Comparison of ENCODE assay signal across 1 cellular context in the genomic region with DNA sequence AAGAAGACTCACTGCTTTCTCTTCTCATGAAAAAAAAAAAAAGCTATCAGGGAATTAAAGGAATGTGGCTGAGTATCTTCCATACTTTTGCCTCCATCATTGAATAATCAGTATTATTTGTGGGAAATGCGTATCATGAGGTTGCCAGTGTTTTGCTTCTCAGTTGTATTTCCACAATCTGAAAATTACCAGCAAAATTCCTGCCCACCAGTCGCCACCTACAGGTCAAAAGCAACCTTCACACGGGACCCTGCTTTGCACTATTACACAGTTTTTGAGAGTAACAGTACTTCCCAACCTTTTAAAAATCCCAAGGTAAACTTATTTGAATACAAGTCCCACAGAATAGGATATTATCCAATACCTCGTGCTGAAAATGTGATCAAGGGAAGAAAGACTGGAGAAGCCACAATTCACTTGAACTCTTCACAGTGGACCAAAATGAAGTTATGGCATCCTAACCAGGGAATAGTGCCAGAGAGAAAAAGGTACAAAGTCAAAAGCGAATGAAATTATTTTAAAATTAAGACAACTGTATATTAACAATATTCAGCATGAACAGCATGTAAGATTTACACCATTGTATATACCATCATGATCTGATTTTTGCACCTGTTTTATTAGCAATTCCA.
TF ChIP-seq lines count a peak whose summit lies in the region.

No MANE protein-coding gene starts in this region.

TF ChIP-seq in IMR-90, 13 proteins besides CTCF, POLR2A, EP300 and RAD21 (continued from another document):
- TF ChIP-seq, protein P1, sequence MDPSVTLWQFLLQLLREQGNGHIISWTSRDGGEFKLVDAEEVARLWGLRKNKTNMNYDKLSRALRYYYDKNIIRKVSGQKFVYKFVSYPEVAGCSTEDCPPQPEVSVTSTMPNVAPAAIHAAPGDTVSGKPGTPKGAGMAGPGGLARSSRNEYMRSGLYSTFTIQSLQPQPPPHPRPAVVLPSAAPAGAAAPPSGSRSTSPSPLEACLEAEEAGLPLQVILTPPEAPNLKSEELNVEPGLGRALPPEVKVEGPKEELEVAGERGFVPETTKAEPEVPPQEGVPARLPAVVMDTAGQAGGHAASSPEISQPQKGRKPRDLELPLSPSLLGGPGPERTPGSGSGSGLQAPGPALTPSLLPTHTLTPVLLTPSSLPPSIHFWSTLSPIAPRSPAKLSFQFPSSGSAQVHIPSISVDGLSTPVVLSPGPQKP (IDR thresholded peaks at IDR 0.05; ENCODE audit: borderline replicate concordance, low read depth, low read length), result no peak
- TF ChIP-seq MXI1 (IDR thresholded peaks at IDR 0.05; ENCODE audit: borderline replicate concordance, low read depth, low read length) (no peak), RCOR1 (IDR thresholded peaks at IDR 0.05; ENCODE audit: insufficient replicate concordance, low read length) (no peak)
- TF ChIP-seq, protein P2, sequence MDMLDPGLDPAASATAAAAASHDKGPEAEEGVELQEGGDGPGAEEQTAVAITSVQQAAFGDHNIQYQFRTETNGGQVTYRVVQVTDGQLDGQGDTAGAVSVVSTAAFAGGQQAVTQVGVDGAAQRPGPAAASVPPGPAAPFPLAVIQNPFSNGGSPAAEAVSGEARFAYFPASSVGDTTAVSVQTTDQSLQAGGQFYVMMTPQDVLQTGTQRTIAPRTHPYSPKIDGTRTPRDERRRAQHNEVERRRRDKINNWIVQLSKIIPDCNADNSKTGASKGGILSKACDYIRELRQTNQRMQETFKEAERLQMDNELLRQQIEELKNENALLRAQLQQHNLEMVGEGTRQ (IDR thresholded peaks at IDR 0.05; ENCODE audit: low read depth, low read length), result no peak
